ENCODE assay signal across 18 cellular contexts in genomic region chr7:188174-188573, GRCh38. TPM values are rescaled to one million over a fixed set of nuclear protein-coding genes. Genes with fewer than 3 reads are reported as not detected.
A peak's percentile ranks its signal among the peaks of the same experiment; 100 is the strongest.
DNase-seq lines count a peak whose midpoint lies in the region; ATAC-seq and TF ChIP-seq lines count a peak whose summit lies in the region.
"Had no signal": no experiment of that assay in that cellular context is flagged by ENCODE, and none has a peak within 500 bp of the region (broad histone marks: within the 10 kb centered on the region; RNA-seq: fewer than 3 reads in every experiment).

No MANE protein-coding gene starts in this region.

- H3K9ac ChIP-seq in BLaER1 treated with 17β-estradiol and CSF1 and Interleukin-3, amounts not matched to agents 10 nM and 100 nM, result peak overlapping the region in 1 of 11 experiments; percentile 25; a peak in 3 of 22 replicates
- peak overlapping the region; percentile 24 for H3K9ac ChIP-seq in NT2/D1 (ENCODE audit: insufficient read length, low read depth)
- H3K9ac ChIP-seq in skeletal muscle tissue (ENCODE audit: low read depth in 1 of 3, low read length in 3 of 3), result no peak overlapping the region
- H3K9ac ChIP-seq: GM23248 had no signal

- no peak for ATAC-seq in GM21786 (IDR thresholded peaks at IDR 0.05; ENCODE audit: unreplicated experiment)
- ATAC-seq: HCT116 had no signal

- peaks cover 45% of the 10 kb centered on the region for H3K4me1 Mint-ChIP-seq in brain

- no peak overlapping the region for H3K4me3 ChIP-seq in BLaER1 treated with 17β-estradiol and CSF1 and Interleukin-3, amounts not matched to agents 10 nM and 100 nM
- no peak overlapping the region for H3K4me3 ChIP-seq in NT2/D1 (ENCODE audit: insufficient read length, low read depth)
- H3K4me3 ChIP-seq in skeletal muscle tissue (ENCODE audit: low read length in 3 of 3), result no peak overlapping the region
- H3K4me3 ChIP-seq: GM23248 had no signal

- H3K36me3 ChIP-seq in BLaER1 treated with 17β-estradiol and CSF1 and Interleukin-3, amounts not matched to agents 10 nM and 100 nM, result peaks cover 0 to 8% (median 0%) of the 10 kb centered on the region in 11 experiments; a peak in 4 of 22 replicates
- H3K36me3 ChIP-seq in NT2/D1 (ENCODE audit: insufficient read depth, insufficient read length, low read length) (no peaks in the 10 kb centered on the region), skeletal muscle tissue (ENCODE audit: control insufficient read depth in 3 of 3, insufficient read depth in 3 of 3, low read length in 3 of 3) (peaks cover 0 to 5% (median 0%) of the 10 kb centered on the region in 3 donors)

- H3K27ac Mint-ChIP-seq in brain, result peak overlapping the region in 3 of 5 experiments; percentile 17 to 69 (median 44)
- H3K27ac Mint-ChIP-seq: B cell; CD4-positive, alpha-beta memory T cell; HFFc6 had no signal

- peaks cover under 1 to 16% (median 4%) of the 10 kb centered on the region in 11 experiments; a peak in 16 of 22 replicates for H4K20me1 ChIP-seq in BLaER1 treated with 17β-estradiol and CSF1 and Interleukin-3, amounts not matched to agents 10 nM and 100 nM

- H3K4me2 ChIP-seq in BLaER1 treated with 17β-estradiol and CSF1 and Interleukin-3, amounts not matched to agents 10 nM and 100 nM, result peak overlapping the region in 10 of 11 experiments; percentile 13 to 77 (median 70); a peak in 18 of 22 replicates

- H3K27me3 ChIP-seq in BLaER1 treated with 17β-estradiol and CSF1 and Interleukin-3, amounts not matched to agents 10 nM and 100 nM, result peaks cover 6 to 12% (median 6%) of the 10 kb centered on the region in 11 experiments; a peak in 21 of 22 replicates
- H3K27me3 ChIP-seq in NT2/D1 (ENCODE audit: insufficient read depth, insufficient read length), result peaks cover 7% of the 10 kb centered on the region
- no peaks in the 10 kb centered on the region for H3K27me3 ChIP-seq in skeletal muscle tissue (ENCODE audit: control insufficient read depth in 3 of 3, insufficient read depth in 3 of 3, low read length in 3 of 3)

- peaks cover 0 to 3% (median 0%) of the 10 kb centered on the region in 5 experiments for H3K9me3 Mint-ChIP-seq in brain
- H3K9me3 Mint-ChIP-seq: CD4-positive, alpha-beta memory T cell; HFFc6 had no signal

- H3K36me3 Mint-ChIP-seq in brain, result no peaks in the 10 kb centered on the region
- H3K36me3 Mint-ChIP-seq: CD4-positive, alpha-beta memory T cell had no signal

- TF ChIP-seq CTCF in brain (conservative IDR thresholded peaks at IDR 0.05), result no peak

- peak overlapping the region in 1 of 5 experiments; percentile 20 for H3K4me3 Mint-ChIP-seq in brain
- H3K4me3 Mint-ChIP-seq: B cell; CD4-positive, alpha-beta memory T cell; HFFc6 had no signal

- peaks cover 21 to 64% (median 51%) of the 10 kb centered on the region in 10 experiments for H3K4me1 ChIP-seq in BLaER1 treated with 17β-estradiol and CSF1 and Interleukin-3, amounts not matched to agents 10 nM and 100 nM
- H3K4me1 ChIP-seq in NT2/D1 (ENCODE audit: insufficient read depth, insufficient read length), result peaks cover 43% of the 10 kb centered on the region
- H3K4me1 ChIP-seq in skeletal muscle tissue (ENCODE audit: control insufficient read depth in 3 of 3, insufficient read depth in 3 of 3, low read length in 3 of 3), result peaks cover 35 to 59% (median 47%) of the 10 kb centered on the region in 3 donors

- peaks cover 0 to 1% (median 0%) of the 10 kb centered on the region in 11 experiments; a peak in 1 of 22 replicates for H3K9me3 ChIP-seq in BLaER1 treated with 17β-estradiol and CSF1 and Interleukin-3, amounts not matched to agents 10 nM and 100 nM (replicated peaks in 1 of 11)
- no peaks in the 10 kb centered on the region for H3K9me3 ChIP-seq in NT2/D1 (ENCODE audit: insufficient read depth, low read length)
- no peaks in the 10 kb centered on the region for H3K9me3 ChIP-seq in skeletal muscle tissue (ENCODE audit: control insufficient read depth in 3 of 3, low read length in 3 of 3)

- DNase-seq in NT2/D1 (ENCODE audit: low read depth, low spot score) (no peak), NCI-H2227 (lab: John Stamatoyannopoulos, UW; ENCODE audit: unreplicated experiment) (no peak)
- DNase-seq in activated CD8-positive, alpha-beta memory T cell treated with anti-CD3 and anti-CD28 coated beads, Interleukin-2, amount 50 U/mL, for 4 hours, result no peak
- DNase-seq: CD4-positive, alpha-beta memory T cell; DMS153; DMS79; GF-D8; GM23248; HFFc6; IMR-90; KBM-7 had no signal

- H3K27ac ChIP-seq in BLaER1 treated with 17β-estradiol and CSF1 and Interleukin-3, amounts not matched to agents 10 nM and 100 nM, result no peak overlapping the region
- H3K27ac ChIP-seq in skeletal muscle tissue (ENCODE audit: low read depth, low read length), result peak overlapping the region; percentile 48
- H3K27ac ChIP-seq: C4-2B, GM23248 had no signal

- H3K27me3 Mint-ChIP-seq in brain, result peaks cover 8% of the 10 kb centered on the region

RNA-seq across cellular contexts. Expression of gene FAM20C, which starts 4.2 kb away (rescaled TPM):
- 20.8 TPM for polyA plus RNA-seq in brain (ENCODE audit: insufficient read depth, low read depth, low replicate concordance)
- 14.6 TPM for total RNA-seq in skeletal muscle tissue
- polyA plus RNA-seq: CD4-positive, alpha-beta memory T cell had no signal
